Comparison of ENCODE assay signal across 9 cellular contexts in the genomic region with DNA sequence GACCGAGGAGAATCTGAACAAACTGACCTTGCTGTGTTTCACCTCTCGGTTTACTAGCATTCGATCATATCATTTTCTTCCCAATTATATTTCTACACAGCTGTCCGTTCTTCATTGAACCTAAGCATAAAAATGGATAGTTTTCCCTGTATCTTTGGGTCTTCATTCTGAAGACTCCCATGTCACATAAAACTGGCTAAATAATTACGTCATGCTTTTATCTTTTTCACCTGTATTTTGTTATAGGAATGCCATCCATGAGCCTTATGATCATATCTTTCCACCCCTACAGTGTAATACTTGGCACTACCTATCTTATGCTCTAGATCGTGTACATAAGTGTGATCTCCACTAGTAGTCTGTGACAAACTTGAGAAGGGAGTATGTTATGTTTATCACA.
"Had no signal": no experiment of that assay in that cellular context is flagged by ENCODE, and none has a peak within 500 bp of the region (broad histone marks: within the 10 kb centered on the region; RNA-seq: fewer than 3 reads in every experiment).

No MANE protein-coding gene starts in this region.

- H2AFZ ChIP-seq: GM23338 had no signal

- ATAC-seq: GM23338, K562 had no signal

- DNase-seq: H9, HCEC 1CT, HFFc6, IMR-90, KG1 had no signal

- H3K4me2 ChIP-seq: GM23338 had no signal

- H3K27ac Mint-ChIP-seq: GM23338, H9, HFFc6 had no signal

- H3K4me3 ChIP-seq: GM23338, K562 had no signal

- H3K27ac ChIP-seq: HL-60 had no signal

- FAIRE-seq: H54, K562 had no signal

- H3K4me3 Mint-ChIP-seq: GM23338, H9, HFFc6 had no signal
